In genomic region chr5:56838409-56839039, GRCh38 we compare ENCODE assay signal across 1 cellular context.
A peak's percentile ranks its signal among the peaks of the same experiment; 100 is the strongest.
TF ChIP-seq lines count a peak whose summit lies in the region.

No MANE protein-coding gene starts in this region.

TF ChIP-seq in K562, 482 proteins besides CTCF, POLR2A, EP300 and RAD21 (continued from another document):
- TF ChIP-seq SMC3 (conservative IDR thresholded peaks at IDR 0.05; ENCODE audit: insufficient read depth, low read depth, low read length) (0 out of 2 replicates have a peak, but pooled peaks have one; percentile 33), SIN3A (IDR thresholded peaks at IDR 0.05; ENCODE audit: borderline replicate concordance in 2 of 2, control insufficient read depth in 1 of 2, low read depth in 2 of 2, low read length in 2 of 2) (no peak), ARID2 (IDR thresholded peaks at IDR 0.05) (0 out of 2 replicates have a peak, but pooled peaks have one; percentile 58), CC2D1A (IDR thresholded peaks at IDR 0.05) (peak; percentile 48; the same call in 1 of the 2 replicates), SIRT6 (IDR thresholded peaks at IDR 0.05; ENCODE audit: low read depth, low read length) (no peak), KHSRP (IDR thresholded peaks at IDR 0.05) (no peak), ZNF707 (CRISPR knock-in tag; conservative IDR thresholded peaks at IDR 0.05) (no peak), MTA1 (IDR thresholded peaks at IDR 0.05; ENCODE audit: borderline replicate concordance) (no peak), MEIS2 (IDR thresholded peaks at IDR 0.05; ENCODE audit: partially characterized antibody) (peak; percentile 79)
- TF ChIP-seq, protein P1, sequence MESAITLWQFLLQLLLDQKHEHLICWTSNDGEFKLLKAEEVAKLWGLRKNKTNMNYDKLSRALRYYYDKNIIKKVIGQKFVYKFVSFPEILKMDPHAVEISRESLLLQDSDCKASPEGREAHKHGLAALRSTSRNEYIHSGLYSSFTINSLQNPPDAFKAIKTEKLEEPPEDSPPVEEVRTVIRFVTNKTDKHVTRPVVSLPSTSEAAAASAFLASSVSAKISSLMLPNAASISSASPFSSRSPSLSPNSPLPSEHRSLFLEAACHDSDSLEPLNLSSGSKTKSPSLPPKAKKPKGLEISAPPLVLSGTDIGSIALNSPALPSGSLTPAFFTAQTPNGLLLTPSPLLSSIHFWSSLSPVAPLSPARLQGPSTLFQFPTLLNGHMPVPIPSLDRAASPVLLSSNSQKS (CRISPR knock-in tag; IDR thresholded peaks at IDR 0.05), result no peak
- TF ChIP-seq, protein P2, sequence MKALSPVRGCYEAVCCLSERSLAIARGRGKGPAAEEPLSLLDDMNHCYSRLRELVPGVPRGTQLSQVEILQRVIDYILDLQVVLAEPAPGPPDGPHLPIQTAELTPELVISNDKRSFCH (CRISPR knock-in tag; IDR thresholded peaks at IDR 0.05), result no peak
- TF ChIP-seq, protein P2 (tag; IDR thresholded peaks at IDR 0.05), result no peak
